In genomic region chr7:12322287-12322902, GRCh38 we compare ENCODE assay signal across 9 cellular contexts.
A peak's percentile ranks its signal among the peaks of the same experiment; 100 is the strongest.
DNase-seq lines count a peak whose midpoint lies in the region; ATAC-seq, FAIRE-seq and TF ChIP-seq lines count a peak whose summit lies in the region.
"Had no signal": no experiment of that assay in that cellular context is flagged by ENCODE, and none has a peak within 500 bp of the region (broad histone marks: within the 10 kb centered on the region; RNA-seq: fewer than 3 reads in every experiment).

No MANE protein-coding gene starts in this region.

- no peak for ATAC-seq in activated T-cell treated with anti-CD3 and anti-CD28 coated beads, Interleukin-2, amount 50 U/mL, for 4 hours
- ATAC-seq in GM19324 (IDR thresholded peaks at IDR 0.05; ENCODE audit: low FRiP score, unreplicated experiment), result no peak

- no peaks in the 10 kb centered on the region for H3K9me3 ChIP-seq in MG63

- H3K36me3 ChIP-seq in MG63 (no peaks in the 10 kb centered on the region), H7 (replicated peaks; ENCODE audit: control insufficient read depth, insufficient read depth, low read length) (no peaks in the 10 kb centered on the region; the same call in 1 of the 2 replicates)

- H3K36me3 Mint-ChIP-seq in activated T-cell treated with anti-CD3 and anti-CD28 coated beads, Interleukin-2, amount 50 U/mL, for 4 hours (ENCODE audit: insufficient read depth), result no peaks in the 10 kb centered on the region
- no peaks in the 10 kb centered on the region for H3K36me3 Mint-ChIP-seq in activated T-cell treated with anti-CD3 and anti-CD28 coated beads, Interleukin-2, amount 50 U/mL, for 24 hours (ENCODE audit: low read depth)
- no peaks in the 10 kb centered on the region for H3K36me3 Mint-ChIP-seq in nephron (ENCODE audit: low read depth)

- H3K27me3 ChIP-seq in MG63 (no peaks in the 10 kb centered on the region), H7 (ENCODE audit: control insufficient read depth, insufficient read depth, low read length) (no peaks in the 10 kb centered on the region)

- H3K4me3 ChIP-seq in MG63 (no peak overlapping the region), H7 (ENCODE audit: insufficient read depth, low read depth, low read length) (no peak overlapping the region)

- no peaks in the 10 kb centered on the region for H3K9me3 Mint-ChIP-seq in activated T-cell treated with anti-CD3 and anti-CD28 coated beads, Interleukin-2, amount 50 U/mL, for 4 hours
- H3K9me3 Mint-ChIP-seq in activated T-cell treated with anti-CD3 and anti-CD28 coated beads, Interleukin-2, amount 50 U/mL, for 24 hours, result no peaks in the 10 kb centered on the region
- H3K9me3 Mint-ChIP-seq in nephron, result no peaks in the 10 kb centered on the region

- no peak overlapping the region for H3K27ac Mint-ChIP-seq in activated T-cell treated with anti-CD3 and anti-CD28 coated beads, Interleukin-2, amount 50 U/mL, for 24 hours
- H3K27ac Mint-ChIP-seq in nephron, result no peak overlapping the region

- no peaks in the 10 kb centered on the region for H3K4me1 Mint-ChIP-seq in activated T-cell treated with anti-CD3 and anti-CD28 coated beads, Interleukin-2, amount 50 U/mL, for 4 hours (ENCODE audit: low read depth)
- peaks cover 14% of the 10 kb centered on the region for H3K4me1 Mint-ChIP-seq in activated T-cell treated with anti-CD3 and anti-CD28 coated beads, Interleukin-2, amount 50 U/mL, for 24 hours (ENCODE audit: low read depth)
- peaks cover 10% of the 10 kb centered on the region for H3K4me1 Mint-ChIP-seq in nephron

- TF ChIP-seq CTCF in nephron (IDR thresholded peaks at IDR 0.05; ENCODE audit: unreplicated experiment in 3 of 3), result peak; percentile 75 to 79 (median 78)

- peak; percentile 5 for DNase-seq in activated T-cell treated with anti-CD3 and anti-CD28 coated beads, Interleukin-2, amount 50 U/mL, for 4 hours
- DNase-seq in activated T-cell treated with anti-CD3 and anti-CD28 coated beads, Interleukin-2, amount 50 U/mL, for 24 hours, result no peak
- DNase-seq in NCI-H1694 (lab: John Stamatoyannopoulos, UW) (peak; percentile 7), MG63 (no peak), H7 (no peak)

- no peaks in the 10 kb centered on the region for H3K27me3 Mint-ChIP-seq in activated T-cell treated with anti-CD3 and anti-CD28 coated beads, Interleukin-2, amount 50 U/mL, for 4 hours (ENCODE audit: low read depth)
- H3K27me3 Mint-ChIP-seq in activated T-cell treated with anti-CD3 and anti-CD28 coated beads, Interleukin-2, amount 50 U/mL, for 24 hours, result no peaks in the 10 kb centered on the region
- H3K27me3 Mint-ChIP-seq in nephron (ENCODE audit: low read depth), result no peaks in the 10 kb centered on the region

- no peak overlapping the region for H3K4me3 Mint-ChIP-seq in activated T-cell treated with anti-CD3 and anti-CD28 coated beads, Interleukin-2, amount 50 U/mL, for 4 hours
- H3K4me3 Mint-ChIP-seq in activated T-cell treated with anti-CD3 and anti-CD28 coated beads, Interleukin-2, amount 50 U/mL, for 24 hours, result no peak overlapping the region
- H3K4me3 Mint-ChIP-seq in nephron, result no peak overlapping the region

- FAIRE-seq in colon (lab: Jason Lieb, UNC), result peak; percentile 92
- FAIRE-seq: GM18507 had no signal

Comparison
In these comparisons a context has a peak if more than half of its experiments do, and no peak if none do; other contexts are left out.
1. DNase-seq: peak in activated T-cell treated with anti-CD3 and anti-CD28 coated beads, Interleukin-2, amount 50 U/mL, for 4 hours (single experiment) and NCI-H1694 (single experiment); none in activated T-cell treated with anti-CD3 and anti-CD28 coated beads, Interleukin-2, amount 50 U/mL, for 24 hours (single experiment), MG63 (single experiment) and H7 (single experiment).